In genomic region chr1:46196609-46197008, GRCh38 we compare ENCODE assay signal across 13 cellular contexts. TPM values are rescaled to one million over a fixed set of nuclear protein-coding genes. Genes with fewer than 3 reads are reported as not detected.
A peak's percentile ranks its signal among the peaks of the same experiment; 100 is the strongest.
DNase-seq lines count a peak whose midpoint lies in the region; ATAC-seq, FAIRE-seq and TF ChIP-seq lines count a peak whose summit lies in the region.
"Had no signal": no experiment of that assay in that cellular context is flagged by ENCODE, and none has a peak within 500 bp of the region (broad histone marks: within the 10 kb centered on the region; RNA-seq: fewer than 3 reads in every experiment).

No MANE protein-coding gene starts in this region.

- CTCF ChIA-PET in CD8-positive, alpha-beta memory T cell (lab: Charles Lee): no interaction called here
- CTCF ChIA-PET in K562 (lab: Yijun Ruan, JAX; ENCODE audit: low intra/inter-chr PET ratio): no interaction called here

- BruUV-seq in K562 (replicated peaks; lab: Mats Ljungman, UMichigan): no TSS peak

- FAIRE-seq in K562 (lab: Jason Lieb, UNC): no peak
- FAIRE-seq: endothelial cell of umbilical vein, GM18507 had no signal

- H3K36me3 ChIP-seq in BLaER1 treated with 17β-estradiol and CSF1 and Interleukin-3, amounts not matched to agents 10 nM and 100 nM: peaks cover 34 to 53% (median 43%) of the 10 kb centered on the region in 11 experiments
- H3K36me3 ChIP-seq in CD8-positive, alpha-beta memory T cell (ENCODE audit: insufficient read depth, low read length): peaks cover 17% of the 10 kb centered on the region
- H3K36me3 ChIP-seq in K562 (ENCODE audit: control insufficient read depth, insufficient read depth, low read length): peaks cover 51% of the 10 kb centered on the region; the same call in 2 of the 3 replicates

- no peak for TF ChIP-seq CTCF in K562 (IDR thresholded peaks at IDR 0.05 in 2 of 3, conservative IDR thresholded peaks at IDR 0.05 in 1 of 3; ENCODE audit: insufficient read depth in 2 of 3, low read depth in 1 of 3, low read length in 3 of 3)

- WGBS in K562 (ENCODE audit: insufficient coverage, low coverage, missing lambda C conversion rate): 93% methylated on average over 9 of the region's 9 CpGs

- H3K4me1 ChIP-seq in BLaER1 treated with 17β-estradiol and CSF1 and Interleukin-3, amounts not matched to agents 10 nM and 100 nM: peaks cover 24 to 43% (median 38%) of the 10 kb centered on the region in 10 experiments
- peaks cover 26% of the 10 kb centered on the region for H3K4me1 ChIP-seq in CD8-positive, alpha-beta memory T cell (ENCODE audit: insufficient read depth, low read length)
- peaks cover 20 to 27% of the 10 kb centered on the region in 2 experiments for H3K4me1 ChIP-seq in K562 (replicated peaks in 1 of 2; ENCODE audit: control insufficient read depth in 2 of 2, insufficient read depth in 2 of 2, low read length in 2 of 2)

- H3K4me1 Mint-ChIP-seq in CD8-positive, alpha-beta memory T cell: peaks cover 20 to 30% (median 28%) of the 10 kb centered on the region in 3 donors
- H3K4me1 Mint-ChIP-seq in natural killer cell treated with Interleukin-12 subunit alpha and Interleukin-12 subunit beta and Interleukin-15 and Interleukin-18, amount 100 ng/mL, for 72 hours (ENCODE audit: low read depth in 2 of 2): peaks cover 0 to 6% of the 10 kb centered on the region in 2 donors

- ATAC-seq in K562 (no peak), GM21423 (IDR thresholded peaks at IDR 0.05; ENCODE audit: unreplicated experiment) (no peak), HG03108 (IDR thresholded peaks at IDR 0.05; ENCODE audit: unreplicated experiment) (no peak)
- no peak for ATAC-seq in natural killer cell treated with Interleukin-12 subunit alpha and Interleukin-12 subunit beta and Interleukin-15 and Interleukin-18, amount 100 ng/mL, for 72 hours
- ATAC-seq: Right ventricle myocardium inferior had no signal

- TF ChIP-seq RAD21 in K562 (CRISPR knock-in tag; conservative IDR thresholded peaks at IDR 0.05 in 1 of 2, IDR thresholded peaks at IDR 0.05 in 1 of 2): no peak

- H3K4me2 ChIP-seq in BLaER1 treated with 17β-estradiol and CSF1 and Interleukin-3, amounts not matched to agents 10 nM and 100 nM: peak overlapping the region; percentile 87 to 99 (median 96); a peak in 20 of 22 replicates
- H3K4me2 ChIP-seq in K562 (ENCODE audit: insufficient read depth, low read length): no peak overlapping the region

- peak overlapping the region in 7 of 11 experiments; percentile 84 to 92 (median 86); a peak in 10 of 22 replicates for H3K9ac ChIP-seq in BLaER1 treated with 17β-estradiol and CSF1 and Interleukin-3, amounts not matched to agents 10 nM and 100 nM
- peak overlapping the region in 1 of 2 experiments; percentile 96; a peak in 2 of 4 replicates for H3K9ac ChIP-seq in K562 (ENCODE audit: insufficient read depth in 1 of 2, low read depth in 2 of 2, low read length in 2 of 2)

- POLR2A ChIA-PET in CD8-positive, alpha-beta memory T cell (lab: Charles Lee): no interaction called here
- POLR2A ChIA-PET in K562 (lab: Yijun Ruan, JAX): no interaction called here

- peaks cover 0 to 49% (median 6%) of the 10 kb centered on the region in 3 donors for H3K36me3 Mint-ChIP-seq in CD8-positive, alpha-beta memory T cell
- H3K36me3 Mint-ChIP-seq in natural killer cell treated with Interleukin-12 subunit alpha and Interleukin-12 subunit beta and Interleukin-15 and Interleukin-18, amount 100 ng/mL, for 72 hours: no peaks in the 10 kb centered on the region

- in situ Hi-C loops in K562 (cut with MboI): loop anchor here (25.0 kb wide), 1 partner anchor 559 kb away; no protein-coding TSS in a partner anchor

- no peak overlapping the region for H2AFZ ChIP-seq in K562 (ENCODE audit: low read depth, low read length)

- H3K79me2 ChIP-seq in K562 (ENCODE audit: control insufficient read depth, insufficient read depth, low read length): peaks cover 15% of the 10 kb centered on the region

- no peak for DNase-seq in CD8-positive, alpha-beta memory T cell
- DNase-seq in K562 (ENCODE audit: extremely low read depth in 1 of 4, low spot score in 3 of 4) (no peak), occipital lobe (lab: John Stamatoyannopoulos, UW) (no peak)
- DNase-seq in natural killer cell treated with Interleukin-12 subunit alpha and Interleukin-12 subunit beta and Interleukin-15 and Interleukin-18, amount 100 ng/mL, for 72 hours (ENCODE audit: low spot score): peak; percentile 41
- DNase-seq: activated gamma-delta T cell treated with Interleukin-2 at 50 U/mL for 16 hours, trophoblast cell had no signal

- no peak for TF ChIP-seq EP300 in K562 (IDR thresholded peaks at IDR 0.05; ENCODE audit: low read length)

- TF ChIP-seq POLR2A in K562 (conservative IDR thresholded peaks at IDR 0.05): no peak

- no peaks in the 10 kb centered on the region for H3K9me3 Mint-ChIP-seq in CD8-positive, alpha-beta memory T cell
- H3K9me3 Mint-ChIP-seq in natural killer cell treated with Interleukin-12 subunit alpha and Interleukin-12 subunit beta and Interleukin-15 and Interleukin-18, amount 100 ng/mL, for 72 hours: no peaks in the 10 kb centered on the region

- H3K4me3 ChIP-seq in BLaER1 treated with 17β-estradiol and CSF1 and Interleukin-3, amounts not matched to agents 10 nM and 100 nM: no peak overlapping the region
- no peak overlapping the region for H3K4me3 ChIP-seq in CD8-positive, alpha-beta memory T cell (ENCODE audit: low read length)
- H3K4me3 ChIP-seq in K562: no peak overlapping the region

- H3K27me3 Mint-ChIP-seq in CD8-positive, alpha-beta memory T cell: peaks cover 0 to 2% of the 10 kb centered on the region in 2 donors
- no peaks in the 10 kb centered on the region for H3K27me3 Mint-ChIP-seq in natural killer cell treated with Interleukin-12 subunit alpha and Interleukin-12 subunit beta and Interleukin-15 and Interleukin-18, amount 100 ng/mL, for 72 hours

- intact Hi-C loops in K562 (cut with micrococcal nuclease): no loop called here

- H3K9me3 ChIP-seq in BLaER1 treated with 17β-estradiol and CSF1 and Interleukin-3, amounts not matched to agents 10 nM and 100 nM (replicated peaks in 1 of 11): no peaks in the 10 kb centered on the region
- no peaks in the 10 kb centered on the region for H3K9me3 ChIP-seq in CD8-positive, alpha-beta memory T cell (ENCODE audit: low read length)
- H3K9me3 ChIP-seq in K562 (replicated peaks; ENCODE audit: control insufficient read depth, insufficient read depth, low read depth, low read length): no peaks in the 10 kb centered on the region

- H3K4me3 Mint-ChIP-seq in CD8-positive, alpha-beta memory T cell: peak overlapping the region in 6 of 7 donors; percentile 29 to 92 (median 88)
- no peak overlapping the region for H3K4me3 Mint-ChIP-seq in natural killer cell treated with Interleukin-12 subunit alpha and Interleukin-12 subunit beta and Interleukin-15 and Interleukin-18, amount 100 ng/mL, for 72 hours

- peak overlapping the region in 2 of 11 experiments; percentile 16 to 89; a peak in 2 of 22 replicates for H3K27ac ChIP-seq in BLaER1 treated with 17β-estradiol and CSF1 and Interleukin-3, amounts not matched to agents 10 nM and 100 nM
- H3K27ac ChIP-seq in CD8-positive, alpha-beta memory T cell (ENCODE audit: low read depth, low read length): no peak overlapping the region
- H3K27ac ChIP-seq in K562 (ENCODE audit: extremely low read depth, low read depth, low read length): no peak overlapping the region

- H3K27me3 ChIP-seq in BLaER1 treated with 17β-estradiol and CSF1 and Interleukin-3, amounts not matched to agents 10 nM and 100 nM: no peaks in the 10 kb centered on the region
- no peaks in the 10 kb centered on the region for H3K27me3 ChIP-seq in CD8-positive, alpha-beta memory T cell (ENCODE audit: insufficient read depth, low read length, poor library complexity, severe bottlenecking)
- H3K27me3 ChIP-seq in K562 (ENCODE audit: control insufficient read depth in 2 of 2, insufficient read depth in 2 of 2, low read length in 2 of 2): no peaks in the 10 kb centered on the region

- no peaks in the 10 kb centered on the region for H3K9me1 ChIP-seq in K562 (ENCODE audit: control insufficient read depth, insufficient read depth, low read length)

- H3K27ac Mint-ChIP-seq in CD8-positive, alpha-beta memory T cell: peak overlapping the region in 1 of 8 donors; percentile 43
- no peak overlapping the region for H3K27ac Mint-ChIP-seq in natural killer cell treated with Interleukin-12 subunit alpha and Interleukin-12 subunit beta and Interleukin-15 and Interleukin-18, amount 100 ng/mL, for 72 hours

- no peaks in the 10 kb centered on the region for H4K20me1 ChIP-seq in BLaER1 treated with 17β-estradiol and CSF1 and Interleukin-3, amounts not matched to agents 10 nM and 100 nM
- H4K20me1 ChIP-seq in K562 (replicated peaks; ENCODE audit: control insufficient read depth, insufficient read depth, low read length): no peaks in the 10 kb centered on the region

RNA-seq across cellular contexts. Expression of gene POMGNT1, which starts 1.6 kb away (rescaled TPM):
- 10 to 100 TPM; 56.4 to 61.4 TPM for total RNA-seq in CD8-positive, alpha-beta memory T cell
- polyA plus RNA-seq in CD8-positive, alpha-beta memory T cell: 34.2 TPM
- 86.0 and 173 TPM in 2 replicates for total RNA-seq in K562 (2011; cell fraction: chromatin; rRNA removed; ENCODE audit: low replicate concordance)
- total RNA-seq in K562 (2011; cell fraction: nucleolus; rRNA removed): 132 and 135 TPM in 2 replicates
- total RNA-seq in K562 (2011; cell fraction: nucleoplasm; rRNA removed): 113 and 115 TPM in 2 replicates
- total RNA-seq in K562 (2014; rRNA removed) (36.4 and 44.0 TPM in 2 replicates), K562 (2014; rRNA removed; fragmentation: Illumina TruSeq; extraction: Trizol) (30.3 and 33.8 TPM in 2 replicates), K562 (2015; rRNA removed; fragmentation: Illumina TruSeq; extraction: Trizol) (43.4 and 48.4 TPM in 2 replicates), K562 (2021) (57.9 and 58.9 TPM in 2 replicates), occipital lobe (33.4 TPM)
- polyA plus RNA-seq in K562 (2011; rRNA removed) (42.7 and 50.7 TPM in 2 replicates), K562 (2014; fragmentation: Illumina TruSeq; extraction: Trizol) (45.6 and 47.8 TPM in 2 replicates), K562 (2014; fragmentation: Nextera tagmentation; extraction: Ambion mirVana) (10 to 100 TPM; 14.1 to 27.9 TPM), K562 (2014; rRNA removed) (37.8 and 43.5 TPM in 2 replicates)
- 44.5 and 48.5 TPM in 2 replicates for polyA plus RNA-seq in K562 (2011; cell fraction: cytosol; rRNA removed)
- polyA plus RNA-seq in K562 (2011; cell fraction: nucleus; rRNA removed): 131 and 161 TPM in 2 replicates
- polyA plus RNA-seq in K562 (2012): 41.3 and 59.8 TPM in 2 replicates
- polyA minus RNA-seq in K562 (2011; rRNA and poly(A)+ RNA removed): 24.4 and 30.9 TPM in 2 replicates
- polyA minus RNA-seq in K562 (2011; cell fraction: cytosol; rRNA and poly(A)+ RNA removed): 21.5 and 24.7 TPM in 2 replicates
- polyA minus RNA-seq in K562 (2011; cell fraction: nucleus; rRNA and poly(A)+ RNA removed): 25.7 and 38.8 TPM in 2 replicates
- total RNA-seq in natural killer cell treated with Interleukin-12 subunit alpha and Interleukin-12 subunit beta and Interleukin-15 and Interleukin-18, amount 100 ng/mL, for 72 hours: 10 to 100 TPM; 46.7 to 61.7 TPM

RNA-seq across cellular contexts. Expression of gene LURAP1, which starts 6.5 kb away (rescaled TPM):
- not detected for total RNA-seq in CD8-positive, alpha-beta memory T cell
- polyA plus RNA-seq in CD8-positive, alpha-beta memory T cell: 0.13 TPM
- total RNA-seq in K562 (2011; cell fraction: chromatin; rRNA removed; ENCODE audit: low replicate concordance): 1.6 and 3.1 TPM in 2 replicates
- total RNA-seq in K562 (2011; cell fraction: nucleolus; rRNA removed): 2.5 and 3.2 TPM in 2 replicates
- 2.6 and 3.4 TPM in 2 replicates for total RNA-seq in K562 (2011; cell fraction: nucleoplasm; rRNA removed)
- total RNA-seq in K562 (2014; rRNA removed): 0.86 and 1.00 TPM in 2 replicates
- 0.40 and 0.54 TPM in 2 replicates for total RNA-seq in K562 (2014; rRNA removed; fragmentation: Illumina TruSeq; extraction: Trizol)
- 0.18 and 0.34 TPM in 2 replicates for total RNA-seq in K562 (2015; rRNA removed; fragmentation: Illumina TruSeq; extraction: Trizol)
- total RNA-seq in K562 (2021): 0.60 and 0.72 TPM in 2 replicates
- 0.76 and 1.1 TPM in 2 replicates for polyA plus RNA-seq in K562 (2011; rRNA removed)
- polyA plus RNA-seq in K562 (2011; cell fraction: cytosol; rRNA removed): 0.49 and 1.4 TPM in 2 replicates
- 0.97 and 1.6 TPM in 2 replicates for polyA plus RNA-seq in K562 (2011; cell fraction: nucleus; rRNA removed)
- 0.35 TPM in 2 replicates for polyA plus RNA-seq in K562 (2012)
- 0.45 and 0.54 TPM in 2 replicates for polyA plus RNA-seq in K562 (2014; fragmentation: Illumina TruSeq; extraction: Trizol)
- polyA plus RNA-seq in K562 (2014; fragmentation: Nextera tagmentation; extraction: Ambion mirVana): under 1 TPM in 1 of 2 experiments, not detected in 1; 0.07 TPM
- 0.50 and 1.2 TPM in 2 replicates for polyA plus RNA-seq in K562 (2014; rRNA removed)
- polyA minus RNA-seq in K562 (2011; rRNA and poly(A)+ RNA removed): 0.54 and 0.81 TPM in 2 replicates
- polyA minus RNA-seq in K562 (2011; cell fraction: cytosol; rRNA and poly(A)+ RNA removed): 0.86 TPM in 1 of 2 replicates, not detected in the other
- 0.33 and 0.67 TPM in 2 replicates for polyA minus RNA-seq in K562 (2011; cell fraction: nucleus; rRNA and poly(A)+ RNA removed)
- total RNA-seq in natural killer cell treated with Interleukin-12 subunit alpha and Interleukin-12 subunit beta and Interleukin-15 and Interleukin-18, amount 100 ng/mL, for 72 hours: not detected
- 5.5 TPM for total RNA-seq in occipital lobe

RNA-seq across cellular contexts. Expression of gene P3R3URF, which starts 20.3 kb away (rescaled TPM):
- not detected for total RNA-seq in CD8-positive, alpha-beta memory T cell
- not detected for polyA plus RNA-seq in CD8-positive, alpha-beta memory T cell
- not detected in 2 replicates for total RNA-seq in K562 (2011; cell fraction: chromatin; rRNA removed; ENCODE audit: low replicate concordance)
- not detected in 2 replicates for total RNA-seq in K562 (2011; cell fraction: nucleolus; rRNA removed)
- total RNA-seq in K562 (2011; cell fraction: nucleoplasm; rRNA removed): not detected in 2 replicates
- not detected in 2 replicates for total RNA-seq in K562 (2014; rRNA removed)
- total RNA-seq in K562 (2014; rRNA removed; fragmentation: Illumina TruSeq; extraction: Trizol): not detected in 2 replicates
- not detected in 2 replicates for total RNA-seq in K562 (2015; rRNA removed; fragmentation: Illumina TruSeq; extraction: Trizol)
- not detected in 2 replicates for total RNA-seq in K562 (2021)
- not detected in 2 replicates for polyA plus RNA-seq in K562 (2011; rRNA removed)
- polyA plus RNA-seq in K562 (2011; cell fraction: cytosol; rRNA removed): not detected in 2 replicates
- polyA plus RNA-seq in K562 (2011; cell fraction: nucleus; rRNA removed): not detected in 2 replicates
- polyA plus RNA-seq in K562 (2012): not detected in 2 replicates
- not detected in 2 replicates for polyA plus RNA-seq in K562 (2014; fragmentation: Illumina TruSeq; extraction: Trizol)
- not detected for polyA plus RNA-seq in K562 (2014; fragmentation: Nextera tagmentation; extraction: Ambion mirVana)
- polyA plus RNA-seq in K562 (2014; rRNA removed): not detected in 2 replicates
- not detected in 2 replicates for polyA minus RNA-seq in K562 (2011; rRNA and poly(A)+ RNA removed)
- polyA minus RNA-seq in K562 (2011; cell fraction: cytosol; rRNA and poly(A)+ RNA removed): not detected in 2 replicates
- not detected in 2 replicates for polyA minus RNA-seq in K562 (2011; cell fraction: nucleus; rRNA and poly(A)+ RNA removed)
- not detected for total RNA-seq in natural killer cell treated with Interleukin-12 subunit alpha and Interleukin-12 subunit beta and Interleukin-15 and Interleukin-18, amount 100 ng/mL, for 72 hours
- not detected for total RNA-seq in occipital lobe
- total RNA-seq: endothelial cell of umbilical vein, mucosa of gallbladder, Right ventricle myocardium inferior had no signal
- polyA plus RNA-seq: endothelial cell of umbilical vein had no signal

RNA-seq across cellular contexts. Expression of gene TSPAN1, which starts 21.7 kb away (rescaled TPM):
- total RNA-seq in CD8-positive, alpha-beta memory T cell: not detected
- not detected for polyA plus RNA-seq in CD8-positive, alpha-beta memory T cell
- total RNA-seq in K562 (2011; cell fraction: chromatin; rRNA removed; ENCODE audit: low replicate concordance): not detected in 2 replicates
- total RNA-seq in K562 (2011; cell fraction: nucleolus; rRNA removed): 0.53 TPM in 1 of 2 replicates, not detected in the other
- total RNA-seq in K562 (2011; cell fraction: nucleoplasm; rRNA removed): not detected in 2 replicates
- total RNA-seq in K562 (2014; rRNA removed): not detected in 2 replicates
- total RNA-seq in K562 (2014; rRNA removed; fragmentation: Illumina TruSeq; extraction: Trizol): not detected in 2 replicates
- not detected in 2 replicates for total RNA-seq in K562 (2015; rRNA removed; fragmentation: Illumina TruSeq; extraction: Trizol)
- total RNA-seq in K562 (2021): 0.38 and 0.58 TPM in 2 replicates
- polyA plus RNA-seq in K562 (2011; rRNA removed): not detected in 2 replicates
- polyA plus RNA-seq in K562 (2011; cell fraction: cytosol; rRNA removed): not detected in 2 replicates
- 0.20 TPM in 1 of 2 replicates, not detected in the other for polyA plus RNA-seq in K562 (2011; cell fraction: nucleus; rRNA removed)
- 0.07 and 0.22 TPM in 2 replicates for polyA plus RNA-seq in K562 (2012)
- not detected in 2 replicates for polyA plus RNA-seq in K562 (2014; fragmentation: Illumina TruSeq; extraction: Trizol)
- not detected for polyA plus RNA-seq in K562 (2014; fragmentation: Nextera tagmentation; extraction: Ambion mirVana)
- polyA plus RNA-seq in K562 (2014; rRNA removed): not detected in 2 replicates
- not detected in 2 replicates for polyA minus RNA-seq in K562 (2011; rRNA and poly(A)+ RNA removed)
- polyA minus RNA-seq in K562 (2011; cell fraction: cytosol; rRNA and poly(A)+ RNA removed): not detected in 2 replicates
- not detected in 2 replicates for polyA minus RNA-seq in K562 (2011; cell fraction: nucleus; rRNA and poly(A)+ RNA removed)
- not detected for total RNA-seq in natural killer cell treated with Interleukin-12 subunit alpha and Interleukin-12 subunit beta and Interleukin-15 and Interleukin-18, amount 100 ng/mL, for 72 hours
- total RNA-seq in occipital lobe: 0.31 TPM

RNA-seq across cellular contexts. Expression of gene RAD54L, which starts 51.0 kb away (rescaled TPM):
- total RNA-seq in CD8-positive, alpha-beta memory T cell: 10 to 100 TPM; 50.7 to 53.7 TPM
- 0.39 TPM for polyA plus RNA-seq in CD8-positive, alpha-beta memory T cell
- 121 and 199 TPM in 2 replicates for total RNA-seq in K562 (2011; cell fraction: chromatin; rRNA removed; ENCODE audit: low replicate concordance)
- total RNA-seq in K562 (2011; cell fraction: nucleolus; rRNA removed): 90.1 and 94.5 TPM in 2 replicates
- 71.5 and 90.3 TPM in 2 replicates for total RNA-seq in K562 (2011; cell fraction: nucleoplasm; rRNA removed)
- total RNA-seq in K562 (2014; rRNA removed) (33.1 and 37.5 TPM in 2 replicates), K562 (2014; rRNA removed; fragmentation: Illumina TruSeq; extraction: Trizol) (19.9 and 25.3 TPM in 2 replicates), K562 (2015; rRNA removed; fragmentation: Illumina TruSeq; extraction: Trizol) (30.9 and 31.2 TPM in 2 replicates), K562 (2021) (67.0 and 72.7 TPM in 2 replicates), occipital lobe (1.1 TPM)
- polyA plus RNA-seq in K562 (2011; rRNA removed) (17.9 and 38.9 TPM in 2 replicates), K562 (2014; fragmentation: Illumina TruSeq; extraction: Trizol) (77.7 and 80.1 TPM in 2 replicates), K562 (2014; fragmentation: Nextera tagmentation; extraction: Ambion mirVana) (10 to 100 TPM; 37.1 to 92.3 TPM), K562 (2014; rRNA removed) (38.2 and 43.9 TPM in 2 replicates)
- 25.3 and 30.2 TPM in 2 replicates for polyA plus RNA-seq in K562 (2011; cell fraction: cytosol; rRNA removed)
- 141 and 147 TPM in 2 replicates for polyA plus RNA-seq in K562 (2011; cell fraction: nucleus; rRNA removed)
- 41.9 and 42.0 TPM in 2 replicates for polyA plus RNA-seq in K562 (2012)
- 23.8 and 25.3 TPM in 2 replicates for polyA minus RNA-seq in K562 (2011; rRNA and poly(A)+ RNA removed)
- polyA minus RNA-seq in K562 (2011; cell fraction: cytosol; rRNA and poly(A)+ RNA removed): 21.7 and 27.2 TPM in 2 replicates
- polyA minus RNA-seq in K562 (2011; cell fraction: nucleus; rRNA and poly(A)+ RNA removed): 27.9 and 34.2 TPM in 2 replicates
- 10 to 100 TPM; 23.3 to 87.5 TPM for total RNA-seq in natural killer cell treated with Interleukin-12 subunit alpha and Interleukin-12 subunit beta and Interleukin-15 and Interleukin-18, amount 100 ng/mL, for 72 hours
